ENCODE assay signal across 22 cellular contexts in the genomic region with DNA sequence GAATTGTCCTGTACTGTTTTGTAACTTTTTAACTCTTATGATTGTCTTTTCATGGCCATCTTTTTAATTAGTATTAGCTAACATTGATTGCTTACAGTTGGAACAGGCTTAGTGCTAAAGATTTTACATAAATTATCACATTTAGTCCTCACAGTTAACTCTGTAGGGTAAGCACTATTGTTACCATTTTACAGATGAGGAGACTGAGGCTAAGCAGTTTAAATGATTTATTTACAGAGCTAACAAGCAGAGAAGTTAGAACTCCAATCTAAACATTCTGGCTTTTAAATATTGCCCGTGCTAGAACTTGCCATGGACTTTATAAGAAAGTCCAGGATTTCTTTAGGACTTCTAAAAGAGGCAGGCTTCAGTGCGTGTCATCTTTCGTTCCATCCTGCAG. TPM values are rescaled to one million over a fixed set of nuclear protein-coding genes. Genes with fewer than 3 reads are reported as not detected.
DNase-seq lines count a peak whose midpoint lies in the region; ATAC-seq, FAIRE-seq and TF ChIP-seq lines count a peak whose summit lies in the region.
"Had no signal": no experiment of that assay in that cellular context is flagged by ENCODE, and none has a peak within 500 bp of the region (broad histone marks: within the 10 kb centered on the region; RNA-seq: fewer than 3 reads in every experiment).

No MANE protein-coding gene starts in this region.

- in situ Hi-C loops in K562 (cut with MboI): no loop called here

- no peak for FAIRE-seq in K562 (lab: Jason Lieb, UNC)
- FAIRE-seq: D721Med, GM12878, GM19239 had no signal

- H3K4me2 ChIP-seq in K562 (ENCODE audit: insufficient read depth, low read length): no peak overlapping the region

- no peaks in the 10 kb centered on the region for H3K79me2 ChIP-seq in K562 (ENCODE audit: control insufficient read depth, insufficient read depth, low read length)

- TF ChIP-seq POLR2A in K562 (conservative IDR thresholded peaks at IDR 0.05) (no peak), upper lobe of left lung (IDR thresholded peaks at IDR 0.05) (no peak)

- intact Hi-C loops in left ventricle myocardium inferior (cut with micrococcal nuclease) (no loop called here), left ventricle myocardium superior (cut with micrococcal nuclease) (no loop called here), K562 (cut with micrococcal nuclease) (no loop called here), lower lobe of right lung (cut with DNase I) (no loop called here)

- no peaks in the 10 kb centered on the region for H3K9me1 ChIP-seq in K562 (ENCODE audit: control insufficient read depth, insufficient read depth, low read length)

- WGBS in K562 (ENCODE audit: insufficient coverage, low coverage, missing lambda C conversion rate): 77% methylated on average over 3 of the region's 3 CpGs
- 66 to 77% methylated on average over 3 of the region's 3 CpGs for WGBS in upper lobe of left lung, 2 donors

- BruUV-seq in K562 (replicated peaks; lab: Mats Ljungman, UMichigan): no TSS peak

- POLR2A ChIA-PET in K562 (lab: Yijun Ruan, JAX): no interaction called here

- H4K20me1 ChIP-seq in K562 (replicated peaks; ENCODE audit: control insufficient read depth, insufficient read depth, low read length): 0 out of 2 replicates have a peak, but pooled peaks cover 3% of the 10 kb centered on the region
- H4K20me1 ChIP-seq: BLaER1 had no signal

- CTCF ChIA-PET in K562 (lab: Yijun Ruan, JAX; ENCODE audit: low intra/inter-chr PET ratio): no interaction called here

- no peak overlapping the region for H2AFZ ChIP-seq in K562 (ENCODE audit: low read depth, low read length)
- H2AFZ ChIP-seq: GM23248 had no signal

- no peak for TF ChIP-seq RAD21 in K562 (CRISPR knock-in tag; conservative IDR thresholded peaks at IDR 0.05 in 1 of 2, IDR thresholded peaks at IDR 0.05 in 1 of 2)

- DNase-seq in left ventricle myocardium inferior: no peak
- DNase-seq in left ventricle myocardium superior: no peak
- DNase-seq in K562 (ENCODE audit: extremely low read depth in 1 of 4, low spot score in 3 of 4): no peak
- no peak for DNase-seq in lower lobe of right lung
- no peak for DNase-seq in upper lobe of left lung
- no peak for DNase-seq in COLO668 (lab: John Stamatoyannopoulos, UW; ENCODE audit: unreplicated experiment)
- no peak for DNase-seq in stimulated activated CD4-positive, alpha-beta T cell treated with anti-CD3 and anti-CD28 coated beads, Interleukin-15, amount 100 ng/mL, for 24 hours
- DNase-seq: 8988T; CD4-positive, CD25-positive, alpha-beta regulatory T cell; CD8-positive, alpha-beta T cell; DMS 273 treated with DMSO at 0.1 percent for 48 hours; DMS79; EL; GDM1; GM23248; H9 had no signal

- no peak overlapping the region for H3K4me3 ChIP-seq in left ventricle myocardium inferior
- H3K4me3 ChIP-seq in K562: no peak overlapping the region
- H3K4me3 ChIP-seq in lower lobe of right lung: no peak overlapping the region
- H3K4me3 ChIP-seq in upper lobe of left lung: no peak overlapping the region
- H3K4me3 ChIP-seq: BLaER1, GM12878, GM23248 had no signal

- H3K9me3 ChIP-seq in left ventricle myocardium inferior (replicated peaks) (no peaks in the 10 kb centered on the region), K562 (replicated peaks; ENCODE audit: control insufficient read depth, insufficient read depth, low read depth, low read length) (no peaks in the 10 kb centered on the region), lower lobe of right lung (no peaks in the 10 kb centered on the region), upper lobe of left lung (no peaks in the 10 kb centered on the region)
- H3K9me3 ChIP-seq: BLaER1 had no signal

- no peak for TF ChIP-seq EP300 in K562 (IDR thresholded peaks at IDR 0.05; ENCODE audit: low read length)
- TF ChIP-seq EP300 in upper lobe of left lung (IDR thresholded peaks at IDR 0.05): no peak

- no peak overlapping the region for H3K9ac ChIP-seq in K562 (ENCODE audit: insufficient read depth in 1 of 2, low read depth in 2 of 2, low read length in 2 of 2)
- H3K9ac ChIP-seq: BLaER1, GM23248 had no signal

- no peak for TF ChIP-seq CTCF in left ventricle myocardium inferior (IDR thresholded peaks at IDR 0.05; ENCODE audit: borderline replicate concordance)
- TF ChIP-seq CTCF in K562 (IDR thresholded peaks at IDR 0.05 in 2 of 3, conservative IDR thresholded peaks at IDR 0.05 in 1 of 3; ENCODE audit: insufficient read depth in 2 of 3, low read depth in 1 of 3, low read length in 3 of 3): no peak
- no peak for TF ChIP-seq CTCF in lower lobe of right lung (IDR thresholded peaks at IDR 0.05)
- no peak for TF ChIP-seq CTCF in upper lobe of left lung (IDR thresholded peaks at IDR 0.05)

- H3K4me1 ChIP-seq in left ventricle myocardium inferior (peaks cover 100% of the 10 kb centered on the region), K562 (replicated peaks in 1 of 2; ENCODE audit: control insufficient read depth in 2 of 2, insufficient read depth in 2 of 2, low read length in 2 of 2) (peaks cover 9 to 29% of the 10 kb centered on the region in 2 experiments), lower lobe of right lung (peaks cover 99% of the 10 kb centered on the region), upper lobe of left lung (peaks cover 81 to 99% (median 88%) of the 10 kb centered on the region in 4 donors)

- ATAC-seq in left ventricle myocardium superior (no peak), K562 (no peak), lower lobe of right lung (no peak), upper lobe of left lung (ENCODE audit: low FRiP score in 2 of 2) (no peak)
- ATAC-seq: CD8-positive, alpha-beta T cell; GM12878; HCT116 had no signal

- H3K27ac ChIP-seq in left ventricle myocardium inferior (replicated peaks) (peak overlapping the region; percentile 87), K562 (ENCODE audit: extremely low read depth, low read depth, low read length) (no peak overlapping the region), lower lobe of right lung (peak overlapping the region; percentile 26), upper lobe of left lung (peak overlapping the region in 3 of 4 donors; percentile 4 to 79 (median 32))
- H3K27ac ChIP-seq: C4-2B, GM23248 had no signal

- peaks cover 37% of the 10 kb centered on the region for H3K36me3 ChIP-seq in left ventricle myocardium inferior
- H3K36me3 ChIP-seq in K562 (ENCODE audit: control insufficient read depth, insufficient read depth, low read length): no peaks in the 10 kb centered on the region; the same call in 2 of the 3 replicates
- H3K36me3 ChIP-seq in lower lobe of right lung: peaks cover 46% of the 10 kb centered on the region
- peaks cover 9 to 60% (median 29%) of the 10 kb centered on the region in 4 donors for H3K36me3 ChIP-seq in upper lobe of left lung
- H3K36me3 ChIP-seq: BLaER1 had no signal

- H3K27me3 ChIP-seq in left ventricle myocardium inferior (ENCODE audit: low read depth) (no peaks in the 10 kb centered on the region), K562 (ENCODE audit: control insufficient read depth in 2 of 2, insufficient read depth in 2 of 2, low read length in 2 of 2) (no peaks in the 10 kb centered on the region), lower lobe of right lung (ENCODE audit: low read depth) (no peaks in the 10 kb centered on the region), upper lobe of left lung (no peaks in the 10 kb centered on the region)
- H3K27me3 ChIP-seq: BLaER1 had no signal

TF ChIP-seq in K562, 482 proteins besides CTCF, POLR2A, EP300 and RAD21 (continues in another document):
- TF ChIP-seq TCF7L2 (IDR thresholded peaks at IDR 0.05; ENCODE audit: low read depth, low read length): no peak
- 0 out of 2 replicates have a peak, but pooled peaks have one; percentile 55 for TF ChIP-seq BCOR (IDR thresholded peaks at IDR 0.05)
- no peak for TF ChIP-seq GABPA (tag; conservative IDR thresholded peaks at IDR 0.05; ENCODE audit: low read depth)
- TF ChIP-seq TEAD2 (tag; IDR thresholded peaks at IDR 0.05): no peak
- TF ChIP-seq RFX5 (IDR thresholded peaks at IDR 0.05; ENCODE audit: low read depth, low read length): no peak
- TF ChIP-seq TFAM (CRISPR knock-in tag; conservative IDR thresholded peaks at IDR 0.05): no peak
- TF ChIP-seq RFX1 (IDR thresholded peaks at IDR 0.05): no peak
- TF ChIP-seq PHF20 (IDR thresholded peaks at IDR 0.05; ENCODE audit: partially characterized antibody): no peak
- TF ChIP-seq SNRNP70 (optimal IDR thresholded peaks at IDR 0.05; ENCODE audit: low read depth, low read length): no peak
- TF ChIP-seq ADNP (tag; IDR thresholded peaks at IDR 0.05): 0 out of 2 replicates have a peak, but pooled peaks have one; percentile 43
- no peak for TF ChIP-seq RNF2 (IDR thresholded peaks at IDR 0.05)

RNA-seq across cellular contexts. Expression of gene EPAS1, which starts 48.6 kb away (rescaled TPM):
- total RNA-seq in left ventricle myocardium inferior (205 TPM), left ventricle myocardium superior (212 TPM), K562 (2014; rRNA removed) (1.8 and 4.3 TPM in 2 replicates), K562 (2014; rRNA removed; fragmentation: Illumina TruSeq; extraction: Trizol) (2.6 and 4.1 TPM in 2 replicates), K562 (2015; rRNA removed; fragmentation: Illumina TruSeq; extraction: Trizol) (5.3 and 5.6 TPM in 2 replicates), K562 (2021) (9.9 and 11.2 TPM in 2 replicates), lower lobe of right lung (1,419 TPM), upper lobe of left lung (1,000 to 10,000 TPM in 4 of 6 donors, 100 to 1,000 TPM in 2; 440 to 1,878 (median 1,131) TPM)
- 16.7 and 39.1 TPM in 2 replicates for total RNA-seq in K562 (2011; cell fraction: chromatin; rRNA removed; ENCODE audit: low replicate concordance)
- total RNA-seq in K562 (2011; cell fraction: nucleolus; rRNA removed): 11.2 and 15.0 TPM in 2 replicates
- 13.9 and 14.0 TPM in 2 replicates for total RNA-seq in K562 (2011; cell fraction: nucleoplasm; rRNA removed)
- polyA plus RNA-seq in K562 (2011; rRNA removed) (4.1 and 14.1 TPM in 2 replicates), K562 (2014; fragmentation: Illumina TruSeq; extraction: Trizol) (4.6 and 6.2 TPM in 2 replicates), K562 (2014; fragmentation: Nextera tagmentation; extraction: Ambion mirVana) (under 1 TPM; 0.25 to 0.56 TPM), K562 (2014; rRNA removed) (2.9 and 3.6 TPM in 2 replicates)
- 3.4 and 4.8 TPM in 2 replicates for polyA plus RNA-seq in K562 (2011; cell fraction: cytosol; rRNA removed)
- polyA plus RNA-seq in K562 (2011; cell fraction: nucleus; rRNA removed): 15.8 and 17.6 TPM in 2 replicates
- polyA plus RNA-seq in K562 (2012): 13.3 and 35.0 TPM in 2 replicates
- polyA minus RNA-seq in K562 (2011; rRNA and poly(A)+ RNA removed): 6.0 and 12.7 TPM in 2 replicates
- 6.8 and 16.1 TPM in 2 replicates for polyA minus RNA-seq in K562 (2011; cell fraction: cytosol; rRNA and poly(A)+ RNA removed)
- polyA minus RNA-seq in K562 (2011; cell fraction: nucleus; rRNA and poly(A)+ RNA removed): 14.5 and 17.2 TPM in 2 replicates
